12 cellular contexts compared by ENCODE assay signal in the genomic region with DNA sequence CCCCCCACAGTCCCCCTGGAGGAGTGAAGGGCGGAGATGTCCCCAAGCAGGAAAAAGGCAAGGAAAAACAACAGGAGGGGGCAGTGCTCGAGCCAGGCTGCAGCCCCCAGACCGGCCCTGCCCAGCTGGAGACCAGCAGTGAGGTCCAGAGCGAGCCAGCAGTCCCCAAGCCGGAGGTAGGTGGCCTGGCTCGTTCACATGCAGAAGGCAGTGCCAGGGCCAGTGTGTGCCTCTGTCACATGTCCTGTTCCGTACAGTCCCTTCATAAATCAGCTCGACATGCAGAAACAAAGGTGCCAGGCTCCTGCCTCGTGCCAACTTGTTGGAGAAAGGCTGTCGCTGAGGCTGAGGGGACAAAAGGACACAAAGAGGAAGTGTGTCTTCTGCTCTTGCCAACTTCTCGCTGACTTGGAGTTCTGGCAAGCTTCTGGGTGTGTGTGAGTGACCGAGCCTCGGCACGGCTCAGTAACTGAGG. TPM values are rescaled to one million over a fixed set of nuclear protein-coding genes. Genes with fewer than 3 reads are reported as not detected.
A peak's percentile ranks its signal among the peaks of the same experiment; 100 is the strongest.
DNase-seq lines count a peak whose midpoint lies in the region; ATAC-seq and TF ChIP-seq lines count a peak whose summit lies in the region.
"Had no signal": no experiment of that assay in that cellular context is flagged by ENCODE, and none has a peak within 500 bp of the region (broad histone marks: within the 10 kb centered on the region; RNA-seq: fewer than 3 reads in every experiment).

No MANE protein-coding gene starts in this region.

- H3K9me3 ChIP-seq in uterus = no peaks in the 10 kb centered on the region

- H3K4me3 Mint-ChIP-seq in stimulated activated naive B cell treated with anti-CD40 and anti-IgM and Interleukin-4, amounts not matched to agents 10 μg/mL and 1 μg/mL and 100 μg/mL, for 72 hours = peak overlapping the region in 1 of 2 donors; percentile 45

- ATAC-seq in left colon = peak; percentile 78
- ATAC-seq in stimulated activated naive B cell treated with anti-CD40 and anti-IgM and Interleukin-4, amounts not matched to agents 10 μg/mL and 1 μg/mL and 100 μg/mL, for 72 hours (replicated peaks) = peak; percentile 61 to 65

- TF ChIP-seq CTCF in uterus (IDR thresholded peaks at IDR 0.05) = no peak

- H3K27ac Mint-ChIP-seq in stimulated activated naive B cell treated with anti-CD40 and anti-IgM and Interleukin-4, amounts not matched to agents 10 μg/mL and 1 μg/mL and 100 μg/mL, for 72 hours = peak overlapping the region; percentile 63

- H3K4me1 Mint-ChIP-seq in stimulated activated naive B cell treated with anti-CD40 and anti-IgM and Interleukin-4, amounts not matched to agents 10 μg/mL and 1 μg/mL and 100 μg/mL, for 72 hours = peaks cover 35 to 45% of the 10 kb centered on the region in 2 donors

- peaks cover 61 to 81% of the 10 kb centered on the region in 2 donors for H3K36me3 Mint-ChIP-seq in stimulated activated naive B cell treated with anti-CD40 and anti-IgM and Interleukin-4, amounts not matched to agents 10 μg/mL and 1 μg/mL and 100 μg/mL, for 72 hours

- no peak for TF ChIP-seq POLR2A in uterus (IDR thresholded peaks at IDR 0.05)

- H3K4me3 ChIP-seq in uterus = no peak overlapping the region
- H3K4me3 ChIP-seq: GM23248 had no signal

- H3K27me3 Mint-ChIP-seq in stimulated activated naive B cell treated with anti-CD40 and anti-IgM and Interleukin-4, amounts not matched to agents 10 μg/mL and 1 μg/mL and 100 μg/mL, for 72 hours = no peaks in the 10 kb centered on the region

- peak; percentile 40 for DNase-seq in DMS153 (lab: John Stamatoyannopoulos, UW)
- no peak for DNase-seq in DMS153 treated with DMSO at 0.1 percent for 48 hours (lab: John Stamatoyannopoulos, UW; ENCODE audit: unreplicated experiment)
- DNase-seq in anterior cingulate cortex (lab: John Stamatoyannopoulos, UW) = peak in 45 of 58 donors; percentile 7 to 70 (median 37)
- peak in 1 of 2 donors; percentile 47 for DNase-seq in left colon
- DNase-seq in stimulated activated naive B cell treated with anti-CD40 and anti-IgM and Interleukin-4, amounts not matched to agents 10 μg/mL and 1 μg/mL and 100 μg/mL, for 72 hours = no peak
- DNase-seq in uterus = no peak
- DNase-seq in activated CD8-positive, alpha-beta memory T cell treated with anti-CD3 and anti-CD28 coated beads, Interleukin-2, amount 50 U/mL, for 48 hours = no peak
- no peak for DNase-seq in NCI-H2171 (lab: John Stamatoyannopoulos, UW)
- DNase-seq: activated gamma-delta T cell, EL, GM23248 had no signal

- no peaks in the 10 kb centered on the region for H3K36me3 ChIP-seq in uterus

- no peaks in the 10 kb centered on the region for H3K27me3 ChIP-seq in uterus

- intact Hi-C loops in left colon (cut with DNase I, micrococcal nuclease) (no loop called here), uterus (cut with DNase I; ENCODE audit: low total_unique reads) (no loop called here)

- H3K27ac ChIP-seq in uterus = no peak overlapping the region
- H3K27ac ChIP-seq: 22Rv1, GM23248 had no signal

- H3K4me1 ChIP-seq in uterus = no peaks in the 10 kb centered on the region

- H3K9me3 Mint-ChIP-seq in stimulated activated naive B cell treated with anti-CD40 and anti-IgM and Interleukin-4, amounts not matched to agents 10 μg/mL and 1 μg/mL and 100 μg/mL, for 72 hours = no peaks in the 10 kb centered on the region

RNA-seq across cellular contexts. Expression of a gene that starts 24.1 kb away (rescaled TPM):
- total RNA-seq in left colon = 100 to 1,000 TPM; 117 to 118 TPM
- 100 to 1,000 TPM in 2 of 4 donors, 10 to 100 TPM in 2; 24.3 to 150 (median 82.3) TPM for total RNA-seq in uterus

Comparison
In these comparisons a context has a peak if more than half of its experiments do, and no peak if none do; other contexts are left out.
1. DNase-seq: peak in DMS153 (single experiment) and anterior cingulate cortex (45 of 58); none in DMS153 treated with DMSO at 0.1 percent for 48 hours (single experiment), stimulated activated naive B cell treated with anti-CD40 and anti-IgM and Interleukin-4, amounts not matched to agents 10 μg/mL and 1 μg/mL and 100 μg/mL, for 72 hours (single experiment), uterus (0 of 2), activated CD8-positive, alpha-beta memory T cell treated with anti-CD3 and anti-CD28 coated beads, Interleukin-2, amount 50 U/mL, for 48 hours (single experiment) and NCI-H2171 (single experiment).